16 cellular contexts compared by ENCODE assay signal in the genomic region with DNA sequence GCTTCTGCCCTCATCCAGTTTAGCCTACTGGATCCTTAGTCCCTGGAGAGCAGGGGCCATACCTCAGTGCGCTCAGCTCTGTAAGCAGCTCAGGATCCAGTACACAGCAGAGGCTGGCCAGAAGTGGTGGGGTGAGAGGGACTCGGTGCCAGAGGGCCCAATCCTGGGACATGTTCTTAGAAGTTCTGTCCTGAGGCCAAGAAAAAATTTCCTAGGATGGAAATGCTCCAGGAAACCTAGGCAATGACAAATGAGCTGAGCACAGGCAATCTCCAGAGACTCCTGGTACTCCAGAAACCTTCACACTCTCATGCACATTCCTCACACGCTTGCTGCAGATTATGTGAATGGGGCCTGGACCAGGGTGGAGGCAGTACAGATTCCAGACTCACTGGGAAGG.
DNase-seq lines count a peak whose midpoint lies in the region; ATAC-seq and TF ChIP-seq lines count a peak whose summit lies in the region.
"Had no signal": no experiment of that assay in that cellular context is flagged by ENCODE, and none has a peak within 500 bp of the region (broad histone marks: within the 10 kb centered on the region; RNA-seq: fewer than 3 reads in every experiment).

No MANE protein-coding gene starts in this region.

- H3K36me3 Mint-ChIP-seq in glutamatergic neuron (ENCODE audit: unreplicated experiment) (no peaks in the 10 kb centered on the region), naive B cell (peaks cover 44 to 63% of the 10 kb centered on the region in 2 donors)
- peaks cover 84% of the 10 kb centered on the region for H3K36me3 Mint-ChIP-seq in CD4-positive, alpha-beta T cell (ENCODE audit: low read depth)

- in situ Hi-C loops in astrocyte of the cerebellum (cut with HindIII; ENCODE audit: low sequenced_read_pairs) = no loop called here

- no peaks in the 10 kb centered on the region for H3K9me3 ChIP-seq in CD4-positive, alpha-beta T cell (ENCODE audit: control insufficient read depth, low read length)
- H3K9me3 ChIP-seq: left lung had no signal

- H3K27ac Mint-ChIP-seq in glutamatergic neuron (ENCODE audit: unreplicated experiment) (peak overlapping the region; percentile 99), naive B cell (peak overlapping the region in 4 of 6 donors; percentile 3 to 91 (median 52))
- no peak overlapping the region for H3K27ac Mint-ChIP-seq in CD4-positive, alpha-beta T cell
- H3K27ac Mint-ChIP-seq: activated CD4-positive, alpha-beta memory T cell treated with anti-CD3 and anti-CD28 coated beads, Interleukin-2, amount 10 ng/mL, durations not matched to agents 7 days and 5 days; activated naive CD8-positive, alpha-beta T cell treated with anti-CD3 and anti-CD28 coated beads for 36 hours had no signal

- H3K27me3 Mint-ChIP-seq in glutamatergic neuron (ENCODE audit: unreplicated experiment) = peaks cover 2% of the 10 kb centered on the region
- H3K27me3 Mint-ChIP-seq in naive B cell = no peaks in the 10 kb centered on the region
- H3K27me3 Mint-ChIP-seq in CD4-positive, alpha-beta T cell = no peaks in the 10 kb centered on the region
- H3K27me3 Mint-ChIP-seq: activated CD4-positive, alpha-beta memory T cell treated with anti-CD3 and anti-CD28 coated beads, Interleukin-2, amount 10 ng/mL, durations not matched to agents 7 days and 5 days; activated naive CD8-positive, alpha-beta T cell treated with anti-CD3 and anti-CD28 coated beads for 36 hours had no signal

- H3K4me3 Mint-ChIP-seq in glutamatergic neuron (ENCODE audit: unreplicated experiment) (peak overlapping the region; percentile 35), naive B cell (peak overlapping the region in 1 of 8 donors; percentile 13)
- no peak overlapping the region for H3K4me3 Mint-ChIP-seq in CD4-positive, alpha-beta T cell
- H3K4me3 Mint-ChIP-seq: activated CD4-positive, alpha-beta memory T cell treated with anti-CD3 and anti-CD28 coated beads, Interleukin-2, amount 10 ng/mL, durations not matched to agents 7 days and 5 days; activated naive CD8-positive, alpha-beta T cell treated with anti-CD3 and anti-CD28 coated beads for 36 hours; activated T-cell treated with anti-CD3 and anti-CD28 coated beads, Interleukin-2, amount 50 U/mL, for 4 hours had no signal

- no peak overlapping the region for H3K27ac ChIP-seq in CD4-positive, alpha-beta T cell (ENCODE audit: low read depth, low read length)
- H3K27ac ChIP-seq: left lung had no signal

- H3K27me3 ChIP-seq in CD4-positive, alpha-beta T cell (ENCODE audit: control insufficient read depth, insufficient read depth, low read length) = no peaks in the 10 kb centered on the region
- H3K27me3 ChIP-seq: left lung had no signal

- DNase-seq in AG08395 (ENCODE audit: low spot score) = peak; percentile 13
- peak; percentile 1 for DNase-seq in astrocyte of the cerebellum (ENCODE audit: low read depth)
- no peak for DNase-seq in glutamatergic neuron
- DNase-seq in naive B cell = no peak
- DNase-seq in CD4-positive, alpha-beta T cell = no peak
- DNase-seq: activated CD4-positive, alpha-beta memory T cell treated with anti-CD3 and anti-CD28 coated beads, Interleukin-2, amount 10 ng/mL, durations not matched to agents 7 days and 5 days; activated naive CD8-positive, alpha-beta T cell treated with anti-CD3 and anti-CD28 coated beads for 36 hours; activated T-cell treated with anti-CD3 and anti-CD28 coated beads, Interleukin-2, amount 50 U/mL, for 4 hours; cortex of kidney; GOT3; Karpas-422 had no signal

- H3K4me3 ChIP-seq in astrocyte of the cerebellum (ENCODE audit: low read depth, low read length) = no peak overlapping the region
- H3K4me3 ChIP-seq: GM12878, left lung had no signal

- intact Hi-C loops in CD4-positive, alpha-beta T cell (cut with DNase I, micrococcal nuclease) = no loop called here

- H3K4me1 Mint-ChIP-seq in glutamatergic neuron (ENCODE audit: low read depth, unreplicated experiment) (peaks cover 62% of the 10 kb centered on the region), naive B cell (peaks cover 0 to 13% (median 5%) of the 10 kb centered on the region in 3 donors)
- H3K4me1 Mint-ChIP-seq in CD4-positive, alpha-beta T cell (ENCODE audit: low read depth) = no peaks in the 10 kb centered on the region

- POLR2A ChIA-PET in CD4-positive, alpha-beta T cell (lab: Charles Lee) = no interaction called here

- CTCF ChIA-PET in CD4-positive, alpha-beta T cell (lab: Charles Lee) = no interaction called here

- TF ChIP-seq CTCF in astrocyte of the cerebellum (IDR thresholded peaks at IDR 0.05; ENCODE audit: low read depth, low read length, missing control alignments) (no peak), glutamatergic neuron (IDR thresholded peaks at IDR 0.05; ENCODE audit: partially characterized antibody, unreplicated experiment) (no peak)
- no peak for TF ChIP-seq CTCF in CD4-positive, alpha-beta T cell (IDR thresholded peaks at IDR 0.05)

- H3K9me3 Mint-ChIP-seq in glutamatergic neuron (ENCODE audit: unreplicated experiment) = peaks cover 3% of the 10 kb centered on the region
- H3K9me3 Mint-ChIP-seq in naive B cell = no peaks in the 10 kb centered on the region
- no peaks in the 10 kb centered on the region for H3K9me3 Mint-ChIP-seq in CD4-positive, alpha-beta T cell
- H3K9me3 Mint-ChIP-seq: activated CD4-positive, alpha-beta memory T cell treated with anti-CD3 and anti-CD28 coated beads, Interleukin-2, amount 10 ng/mL, durations not matched to agents 7 days and 5 days; activated naive CD8-positive, alpha-beta T cell treated with anti-CD3 and anti-CD28 coated beads for 36 hours; activated T-cell treated with anti-CD3 and anti-CD28 coated beads, Interleukin-2, amount 50 U/mL, for 4 hours had no signal

- ATAC-seq in naive B cell (ENCODE audit: low read depth in 2 of 2) (no peak), HG02798 (IDR thresholded peaks at IDR 0.05; ENCODE audit: poor library complexity, unreplicated experiment) (no peak), HG03460 (IDR thresholded peaks at IDR 0.05; ENCODE audit: unreplicated experiment) (no peak), HG02884 (IDR thresholded peaks at IDR 0.05; ENCODE audit: unreplicated experiment) (no peak)
- ATAC-seq in CD4-positive, alpha-beta T cell (ENCODE audit: poor library complexity) = no peak
- ATAC-seq: activated T-cell treated with anti-CD3 and anti-CD28 coated beads, Interleukin-2, amount 50 U/mL, for 4 hours; left lung had no signal

Comparison
In these comparisons a context has a peak if more than half of its experiments do, and no peak if none do; other contexts are left out.
1. DNase-seq: peak in AG08395 (single experiment) and astrocyte of the cerebellum (single experiment); none in glutamatergic neuron (single experiment), naive B cell (single experiment) and CD4-positive, alpha-beta T cell (0 of 10).